ENCODE assay signal across 8 cellular contexts in genomic region chr20:62302341-62303048, GRCh38. TPM values are rescaled to one million over a fixed set of nuclear protein-coding genes. Genes with fewer than 3 reads are reported as not detected.
A peak's percentile ranks its signal among the peaks of the same experiment; 100 is the strongest.
DNase-seq lines count a peak whose midpoint lies in the region; ATAC-seq and TF ChIP-seq lines count a peak whose summit lies in the region.

ADRM1 (plus strand) TSS chr20:62302997; CDS start chr20:62303569, 572 bp downstream.

- peak; percentile 75 for TF ChIP-seq CTCF in epithelial cell of proximal tubule (conservative IDR thresholded peaks at IDR 0.05; ENCODE audit: low read depth, low read length)

- no peaks in the 10 kb centered on the region for H3K27me3 ChIP-seq in mucosa of rectum (ENCODE audit: control insufficient read depth in 2 of 2, insufficient read depth in 2 of 2, low read length in 2 of 2)

- H3K4me1 ChIP-seq in mucosa of rectum (ENCODE audit: control insufficient read depth in 2 of 2, insufficient read depth in 2 of 2, low read length in 2 of 2) = peaks cover 17 to 22% of the 10 kb centered on the region in 2 donors

- peak within 1 kb of the TSS; percentile 90 for H3K4me3 ChIP-seq in epithelial cell of proximal tubule (ENCODE audit: low read depth, low read length)
- peak within 1 kb of the TSS; percentile 88 to 91 for H3K4me3 ChIP-seq in mucosa of rectum (ENCODE audit: low read length in 2 of 2)

- peak within 1 kb of the TSS; percentile 92 to 97 for H3K9ac ChIP-seq in mucosa of rectum (ENCODE audit: low read depth in 1 of 2, low read length in 2 of 2)

- DNase-seq in DMS153 treated with DMSO at 0.1 percent for 48 hours (lab: John Stamatoyannopoulos, UW; ENCODE audit: unreplicated experiment) = peak; percentile 90
- peak; percentile 89 for DNase-seq in OCI-M2 (lab: John Stamatoyannopoulos, UW; ENCODE audit: unreplicated experiment)
- DNase-seq in activated T-cell treated with anti-CD3 and anti-CD28 coated beads for 48 hours (ENCODE audit: low read depth) = peak; percentile 99
- peak; percentile 25 for DNase-seq in epithelial cell of proximal tubule (ENCODE audit: low read depth)
- DNase-seq in stimulated activated CD8-positive, alpha-beta memory T cell treated with anti-CD3 and anti-CD28 coated beads, Interleukin-4, amount 100 ng/mL, for 48 hours = peak; percentile 96

- peak; percentile 60 for TF ChIP-seq RAD21 in Ishikawa (IDR thresholded peaks at IDR 0.05; ENCODE audit: low read depth)

- H3K36me3 ChIP-seq in mucosa of rectum (ENCODE audit: control insufficient read depth in 2 of 2, insufficient read depth in 2 of 2, low read length in 2 of 2) = peaks cover 22 to 28% of the 10 kb centered on the region in 2 donors

- ATAC-seq in GM21529 (IDR thresholded peaks at IDR 0.05; ENCODE audit: unreplicated experiment) = peak; percentile 80

- no peak for TF ChIP-seq EP300 in Ishikawa (IDR thresholded peaks at IDR 0.05; ENCODE audit: borderline replicate concordance)

- H3K9me3 ChIP-seq in mucosa of rectum (ENCODE audit: control insufficient read depth in 2 of 2, low read length in 2 of 2) = no peaks in the 10 kb centered on the region

- peak within 1 kb of the TSS; percentile 99 for H3K27ac ChIP-seq in mucosa of rectum (ENCODE audit: low read depth in 2 of 2, low read length in 2 of 2)

TF ChIP-seq in Ishikawa, 13 proteins besides CTCF, POLR2A, EP300 and RAD21:
- peak; percentile 15; the same call in 1 of the 2 replicates for TF ChIP-seq CREB1 (IDR thresholded peaks at IDR 0.05; ENCODE audit: low read depth)
- TF ChIP-seq FOXM1 (IDR thresholded peaks at IDR 0.05; ENCODE audit: borderline replicate concordance, low read depth) = 0 out of 2 replicates have a peak, but pooled peaks have one; percentile 38
- TF ChIP-seq REST (IDR thresholded peaks at IDR 0.05; ENCODE audit: low read depth) = no peak
- no peak for TF ChIP-seq TEAD4 (IDR thresholded peaks at IDR 0.05)
- peak; percentile 61; the same call in 1 of the 2 replicates for TF ChIP-seq TCF12 (IDR thresholded peaks at IDR 0.05; ENCODE audit: low read depth)
- no peak for TF ChIP-seq YY1 (IDR thresholded peaks at IDR 0.05; ENCODE audit: low read depth)
- peak; percentile 99 for TF ChIP-seq EGR1 (IDR thresholded peaks at IDR 0.05)
- TF ChIP-seq ZBTB7A (IDR thresholded peaks at IDR 0.05; ENCODE audit: low read depth) = peak; percentile 99
- TF ChIP-seq NFIC (IDR thresholded peaks at IDR 0.05) = peak; percentile 30; the same call in 1 of the 2 replicates
- TF ChIP-seq USF1 (IDR thresholded peaks at IDR 0.05) = 0 out of 2 replicates have a peak, but pooled peaks have one; percentile 7
- TF ChIP-seq CEBPB (IDR thresholded peaks at IDR 0.05) = no peak
- peak; percentile 84 for TF ChIP-seq TAF1 (IDR thresholded peaks at IDR 0.05; ENCODE audit: low read depth)
- TF ChIP-seq MAX (IDR thresholded peaks at IDR 0.05) = peak; percentile 32; the same call in 1 of the 2 replicates

RNA-seq across cellular contexts. Expression of gene ADRM1, which starts in this region (rescaled TPM):
- 227 and 261 TPM in 2 replicates for total RNA-seq in epithelial cell of proximal tubule

Comparison
In these comparisons a context has a peak if more than half of its experiments do, and no peak if none do; other contexts are left out.
1. Peak in every context shown above with its lines: DNase-seq, ATAC-seq, H3K4me3 ChIP-seq and H3K27ac ChIP-seq.
2. DNase-seq: peak in every context shown above with its lines; median percentile 99 in activated T-cell treated with anti-CD3 and anti-CD28 coated beads for 48 hours; 96 in stimulated activated CD8-positive, alpha-beta memory T cell treated with anti-CD3 and anti-CD28 coated beads, Interleukin-4, amount 100 ng/mL, for 48 hours; 90 in DMS153 treated with DMSO at 0.1 percent for 48 hours; 89 in OCI-M2; 25 in epithelial cell of proximal tubule.